In the genomic region with DNA sequence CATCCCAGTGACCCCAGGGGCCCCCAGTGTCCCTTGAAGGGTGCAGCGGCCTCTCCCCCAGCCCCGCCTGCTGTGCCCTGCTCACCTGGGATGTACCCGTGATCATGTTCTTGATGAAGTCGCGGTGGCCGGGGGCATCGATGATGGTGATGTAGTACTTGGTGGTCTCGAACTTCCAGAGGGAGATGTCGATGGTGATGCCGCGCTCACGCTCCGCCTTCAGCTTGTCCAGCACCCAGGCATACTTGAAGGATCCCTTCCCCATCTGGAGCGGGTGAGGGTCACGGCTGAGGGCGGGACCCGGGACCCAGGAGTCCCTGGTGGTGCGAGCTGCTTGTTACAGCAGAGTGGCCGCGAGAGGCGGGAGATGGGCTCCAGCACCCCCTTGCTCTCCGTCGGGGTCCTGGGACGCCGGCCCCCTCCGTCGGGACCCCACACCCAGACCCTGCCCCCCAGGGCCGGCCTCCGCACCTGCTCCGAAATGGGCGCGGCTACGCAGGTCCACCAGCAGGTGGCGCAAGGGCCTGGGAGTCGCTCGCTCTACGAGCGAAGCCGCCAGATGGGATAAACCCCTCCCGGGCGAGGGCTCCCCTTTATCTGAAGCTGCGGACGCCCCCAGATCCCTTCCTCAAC, we compare ENCODE assay signal across 1 cellular context.
A peak's percentile ranks its signal among the peaks of the same experiment; 100 is the strongest.
TF ChIP-seq lines count a peak whose summit lies in the region.

No MANE protein-coding gene starts in this region.

TF ChIP-seq in HEK293, 187 proteins besides CTCF, POLR2A, EP300 and RAD21 (continued from another document):
- TF ChIP-seq BCL6B (tag by site-specific recombination; IDR thresholded peaks at IDR 0.05) (no peak), INSM2 (tag by site-specific recombination; IDR thresholded peaks at IDR 0.05) (no peak), SALL2 (tag by site-specific recombination; IDR thresholded peaks at IDR 0.05; ENCODE audit: borderline replicate concordance) (no peak), ZNF677 (tag by site-specific recombination; IDR thresholded peaks at IDR 0.05) (no peak), GLIS1 (tag by site-specific recombination; IDR thresholded peaks at IDR 0.05) (0 out of 2 replicates have a peak, but pooled peaks have one; percentile 52), ZSCAN5A (tag by site-specific recombination; IDR thresholded peaks at IDR 0.05) (no peak), IKZF3 (tag by site-specific recombination; IDR thresholded peaks at IDR 0.05) (no peak), ZNF561 (tag by site-specific recombination; IDR thresholded peaks at IDR 0.05; ENCODE audit: borderline replicate concordance) (0 out of 2 replicates have a peak, but pooled peaks have one; percentile 55), WT1 (tag by site-specific recombination; IDR thresholded peaks at IDR 0.05) (peak; percentile 24; the same call in 1 of the 2 replicates), KLF9 (tag by site-specific recombination; IDR thresholded peaks at IDR 0.05; ENCODE audit: low read depth) (peak; percentile 59; the same call in 1 of the 2 replicates), KLF1 (tag by site-specific recombination; IDR thresholded peaks at IDR 0.05) (peak; percentile 60), ZNF521 (tag by site-specific recombination; IDR thresholded peaks at IDR 0.05) (no peak), EGR2 (tag by site-specific recombination; IDR thresholded peaks at IDR 0.05; ENCODE audit: low read depth) (no peak), ZSCAN18 (tag by site-specific recombination; IDR thresholded peaks at IDR 0.05) (no peak), ZNF221 (tag by site-specific recombination; IDR thresholded peaks at IDR 0.05; ENCODE audit: borderline replicate concordance) (no peak), ZBTB17 (tag by site-specific recombination; IDR thresholded peaks at IDR 0.05) (0 out of 2 replicates have a peak, but pooled peaks have one; percentile 17), ZNF133 (tag by site-specific recombination; IDR thresholded peaks at IDR 0.05) (no peak), GLIS2 (tag by site-specific recombination; IDR thresholded peaks at IDR 0.05) (peak; percentile 83), ZNF350 (tag by site-specific recombination; IDR thresholded peaks at IDR 0.05) (no peak), BCL11A (tag by site-specific recombination; IDR thresholded peaks at IDR 0.05; ENCODE audit: low read depth) (peak; percentile 12; the same call in 1 of the 2 replicates), ZNF560 (tag by site-specific recombination; IDR thresholded peaks at IDR 0.05; ENCODE audit: borderline replicate concordance) (no peak), ZNF121 (tag by site-specific recombination; IDR thresholded peaks at IDR 0.05) (no peak), ZNF473 (tag by site-specific recombination; IDR thresholded peaks at IDR 0.05) (no peak), GLI4 (tag by site-specific recombination; IDR thresholded peaks at IDR 0.05) (no peak), FEZF1 (tag by site-specific recombination; IDR thresholded peaks at IDR 0.05) (no peak), ZNF274 (IDR thresholded peaks at IDR 0.05; ENCODE audit: low read length) (no peak), ZNF274 (tag by site-specific recombination; IDR thresholded peaks at IDR 0.05; ENCODE audit: borderline replicate concordance) (no peak), SP7 (tag by site-specific recombination; IDR thresholded peaks at IDR 0.05) (0 out of 2 replicates have a peak, but pooled peaks have one; percentile 13), ZNF155 (tag by site-specific recombination; IDR thresholded peaks at IDR 0.05) (no peak), ZNF654 (tag by site-specific recombination; IDR thresholded peaks at IDR 0.05; ENCODE audit: low read depth) (peak; percentile 54), ZNF580 (tag by site-specific recombination; IDR thresholded peaks at IDR 0.05) (no peak), RBAK (tag by site-specific recombination; IDR thresholded peaks at IDR 0.05) (no peak), ZNF623 (tag by site-specific recombination; IDR thresholded peaks at IDR 0.05) (no peak), ZNF514 (tag by site-specific recombination; IDR thresholded peaks at IDR 0.05) (no peak), ZNF211 (tag by site-specific recombination; IDR thresholded peaks at IDR 0.05; ENCODE audit: low read depth) (no peak), ZNF341 (tag by site-specific recombination; IDR thresholded peaks at IDR 0.05; ENCODE audit: low read depth) (no peak), ZNF416 (tag by site-specific recombination; IDR thresholded peaks at IDR 0.05) (no peak), ZNF404 (tag by site-specific recombination; IDR thresholded peaks at IDR 0.05) (no peak), ZNF837 (tag by site-specific recombination; IDR thresholded peaks at IDR 0.05) (no peak)
- TF ChIP-seq, protein P1, sequence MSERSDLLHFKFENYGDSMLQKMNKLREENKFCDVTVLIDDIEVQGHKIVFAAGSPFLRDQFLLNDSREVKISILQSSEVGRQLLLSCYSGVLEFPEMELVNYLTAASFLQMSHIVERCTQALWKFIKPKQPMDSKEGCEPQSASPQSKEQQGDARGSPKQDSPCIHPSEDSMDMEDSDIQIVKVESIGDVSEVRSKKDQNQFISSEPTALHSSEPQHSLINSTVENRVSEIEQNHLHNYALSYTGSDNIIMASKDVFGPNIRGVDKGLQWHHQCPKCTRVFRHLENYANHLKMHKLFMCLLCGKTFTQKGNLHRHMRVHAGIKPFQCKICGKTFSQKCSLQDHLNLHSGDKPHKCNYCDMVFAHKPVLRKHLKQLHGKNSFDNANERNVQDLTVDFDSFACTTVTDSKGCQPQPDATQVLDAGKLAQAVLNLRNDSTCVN (tag by site-specific recombination; optimal IDR thresholded peaks at IDR 0.05), result peak; percentile 17
- TF ChIP-seq, protein P2, sequence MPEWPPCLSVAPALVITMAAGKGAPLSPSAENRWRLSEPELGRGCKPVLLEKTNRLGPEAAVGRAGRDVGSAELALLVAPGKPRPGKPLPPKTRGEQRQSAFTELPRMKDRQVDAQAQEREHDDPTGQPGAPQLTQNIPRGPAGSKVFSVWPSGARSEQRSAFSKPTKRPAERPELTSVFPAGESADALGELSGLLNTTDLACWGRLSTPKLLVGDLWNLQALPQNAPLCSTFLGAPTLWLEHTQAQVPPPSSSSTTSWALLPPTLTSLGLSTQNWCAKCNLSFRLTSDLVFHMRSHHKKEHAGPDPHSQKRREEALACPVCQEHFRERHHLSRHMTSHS (tag by site-specific recombination; IDR thresholded peaks at IDR 0.05), result no peak
